ENCODE assay signal across 21 cellular contexts in the genomic region with DNA sequence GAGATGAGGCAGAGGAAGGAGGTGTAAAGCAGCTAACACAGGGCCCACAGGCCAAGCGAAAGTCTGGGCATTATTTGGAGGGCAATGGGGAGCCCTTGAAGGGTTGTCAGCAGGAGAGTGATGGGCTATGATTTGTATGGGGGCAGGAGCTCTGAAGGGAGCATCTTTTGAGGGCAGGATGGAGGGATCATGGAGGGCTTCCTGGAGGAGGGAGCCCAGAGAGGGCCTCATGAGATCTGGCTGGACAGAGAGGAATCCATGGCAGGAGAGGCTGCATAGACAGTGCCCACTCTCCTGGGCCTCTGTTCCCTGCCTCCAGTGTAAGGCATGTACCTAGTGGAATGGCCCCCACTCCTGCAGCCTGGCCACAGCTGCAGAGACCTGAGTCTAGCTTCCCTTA.
"Had no signal": no experiment of that assay in that cellular context is flagged by ENCODE, and none has a peak within 500 bp of the region (broad histone marks: within the 10 kb centered on the region; RNA-seq: fewer than 3 reads in every experiment).

No MANE protein-coding gene starts in this region.

- H3K27me3 Mint-ChIP-seq: activated naive CD8-positive, alpha-beta T cell treated with anti-CD3 and anti-CD28 coated beads for 36 hours; activated T-cell treated with anti-CD3 and anti-CD28 coated beads, Interleukin-2, amount 50 U/mL, for 24 hours; naive thymus-derived CD4-positive, alpha-beta T cell had no signal

- H3K79me2 ChIP-seq: hepatocyte had no signal

- H3K27ac Mint-ChIP-seq: activated naive CD8-positive, alpha-beta T cell treated with anti-CD3 and anti-CD28 coated beads for 36 hours; activated T-cell treated with anti-CD3 and anti-CD28 coated beads, Interleukin-2, amount 50 U/mL, for 24 hours; naive thymus-derived CD4-positive, alpha-beta T cell had no signal

- H3K27me3 ChIP-seq: hepatocyte, left lung, stomach, suprapubic skin, tibial nerve had no signal

- ATAC-seq: left lung; naive thymus-derived CD4-positive, alpha-beta T cell had no signal

- H2AFZ ChIP-seq: hepatocyte had no signal

- H3K4me1 Mint-ChIP-seq: activated naive CD8-positive, alpha-beta T cell treated with anti-CD3 and anti-CD28 coated beads for 36 hours; immature natural killer cell had no signal

- H3K4me3 ChIP-seq: hepatocyte, left lung, lung, prostate gland, stomach, suprapubic skin, tibial nerve had no signal

- DNase-seq: activated CD4-positive, alpha-beta T cell treated with anti-CD3 and anti-CD28 coated beads for 1 hour; activated CD4-positive, alpha-beta T cell treated with anti-CD3 and anti-CD28 coated beads, Interleukin-2, amount 50 U/mL, for 1 hour; activated naive CD4-positive, alpha-beta T cell treated with Interleukin-2 at 50 U/mL for 16 hours; activated naive CD8-positive, alpha-beta T cell treated with anti-CD3 and anti-CD28 coated beads for 36 hours; activated T-cell treated with anti-CD3 and anti-CD28 coated beads, Interleukin-2, amount 50 U/mL, for 24 hours; cortex of kidney; immature natural killer cell; kidney glomerular epithelial cell; naive thymus-derived CD4-positive, alpha-beta T cell; stimulated activated CD4-positive, alpha-beta T cell treated with anti-CD3 and anti-CD28 coated beads, Interleukin-4, amount 100 ng/mL, for 4 hours; stomach; T-helper 1 cell had no signal

- H3K9me3 ChIP-seq: left lung, prostate gland, stomach, suprapubic skin, tibial nerve had no signal

- H3K27ac ChIP-seq: hepatocyte, left lung, prostate gland, stomach, suprapubic skin, tibial nerve had no signal

- H3K4me1 ChIP-seq: left lung, prostate gland had no signal

- H3K4me3 Mint-ChIP-seq: activated naive CD8-positive, alpha-beta T cell treated with anti-CD3 and anti-CD28 coated beads for 36 hours; activated T-cell treated with anti-CD3 and anti-CD28 coated beads, Interleukin-2, amount 50 U/mL, for 24 hours; immature natural killer cell; naive thymus-derived CD4-positive, alpha-beta T cell had no signal

- H3K36me3 Mint-ChIP-seq: activated naive CD8-positive, alpha-beta T cell treated with anti-CD3 and anti-CD28 coated beads for 36 hours had no signal

- H3K4me2 ChIP-seq: hepatocyte had no signal

- H3K9me3 Mint-ChIP-seq: activated naive CD8-positive, alpha-beta T cell treated with anti-CD3 and anti-CD28 coated beads for 36 hours; activated T-cell treated with anti-CD3 and anti-CD28 coated beads, Interleukin-2, amount 50 U/mL, for 24 hours; immature natural killer cell; naive thymus-derived CD4-positive, alpha-beta T cell had no signal

- FAIRE-seq: bronchial epithelial cell, TTC549, urothelium cell line had no signal
